13 cellular contexts compared by ENCODE assay signal in the genomic region with DNA sequence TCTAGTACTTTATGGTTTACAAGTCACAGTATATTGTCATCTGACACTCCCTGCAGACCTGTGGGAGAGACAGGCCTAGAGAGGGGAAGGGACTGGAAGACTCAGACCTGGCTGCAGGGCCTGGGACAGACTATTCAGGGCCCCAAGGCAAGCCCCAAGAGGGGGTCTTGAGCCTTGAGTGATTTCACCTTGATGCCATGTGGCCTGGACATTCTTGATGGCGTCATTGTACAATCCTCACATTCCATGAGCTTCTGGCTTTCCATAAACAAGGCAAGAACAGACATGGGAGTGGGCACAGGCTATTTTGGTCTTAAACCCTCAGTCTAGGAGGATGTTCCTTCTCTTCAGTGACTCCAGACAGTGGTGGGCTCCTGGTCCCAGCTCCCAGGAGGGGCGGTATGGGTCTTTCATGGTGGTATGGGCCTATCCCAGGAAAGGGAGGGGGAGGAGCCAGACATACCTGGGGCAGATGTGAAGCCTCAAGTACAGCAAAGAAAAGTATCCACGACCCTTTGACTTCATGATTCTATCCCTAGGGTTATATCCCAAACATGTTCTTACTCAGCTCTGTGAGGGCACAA. TPM values are rescaled to one million over a fixed set of nuclear protein-coding genes. Genes with fewer than 3 reads are reported as not detected.
DNase-seq lines count a peak whose midpoint lies in the region; ATAC-seq lines count a peak whose summit lies in the region.
"Had no signal": no experiment of that assay in that cellular context is flagged by ENCODE, and none has a peak within 500 bp of the region (broad histone marks: within the 10 kb centered on the region; RNA-seq: fewer than 3 reads in every experiment).

No MANE protein-coding gene starts in this region.

- peak overlapping the region; percentile 58 for H3K27ac Mint-ChIP-seq in activated naive CD8-positive, alpha-beta T cell
- no peak overlapping the region for H3K27ac Mint-ChIP-seq in activated naive CD8-positive, alpha-beta T cell treated with anti-CD3 and anti-CD28 coated beads, Interleukin-2, amount 50 U/mL, for 24 hours
- H3K27ac Mint-ChIP-seq in activated T-helper 17 cell treated with anti-CD3 and anti-CD28 coated beads, Interleukin-2, amount 50 U/mL, for 72 hours = no peak overlapping the region
- peak overlapping the region; percentile 57 for H3K27ac Mint-ChIP-seq in stimulated activated naive B cell treated with anti-CD40 and anti-IgM and Interleukin-4, amounts not matched to agents 10 μg/mL and 1 μg/mL and 100 μg/mL, for 72 hours

- no peak for DNase-seq in activated naive CD8-positive, alpha-beta T cell treated with anti-CD3 and anti-CD28 coated beads, Interleukin-2, amount 50 U/mL, for 24 hours
- DNase-seq in left colon = no peak
- no peak for DNase-seq in stimulated activated naive B cell treated with anti-CD40 and anti-IgM and Interleukin-4, amounts not matched to agents 10 μg/mL and 1 μg/mL and 100 μg/mL, for 72 hours
- no peak for DNase-seq in KBM-7
- DNase-seq in GF-D8 (lab: John Stamatoyannopoulos, UW) = no peak
- DNase-seq: activated CD4-positive, alpha-beta T cell treated with anti-CD3 and anti-CD28 coated beads for 36 hours; brain microvascular endothelial cell; NCI-H2029 had no signal

- H3K4me3 Mint-ChIP-seq in activated naive CD8-positive, alpha-beta T cell = no peak overlapping the region
- no peak overlapping the region for H3K4me3 Mint-ChIP-seq in activated naive CD8-positive, alpha-beta T cell treated with anti-CD3 and anti-CD28 coated beads, Interleukin-2, amount 50 U/mL, for 24 hours
- H3K4me3 Mint-ChIP-seq in activated T-helper 17 cell treated with anti-CD3 and anti-CD28 coated beads, Interleukin-2, amount 50 U/mL, for 72 hours = peak overlapping the region; percentile 94
- no peak overlapping the region for H3K4me3 Mint-ChIP-seq in stimulated activated naive B cell treated with anti-CD40 and anti-IgM and Interleukin-4, amounts not matched to agents 10 μg/mL and 1 μg/mL and 100 μg/mL, for 72 hours

- in situ Hi-C loops in KBM-7 (cut with MboI; ENCODE audit: low pct_unique_long_range_greater_than_20kb, low sequenced_read_pairs) = no loop called here

- H3K36me3 Mint-ChIP-seq in activated naive CD8-positive, alpha-beta T cell = peaks cover 3% of the 10 kb centered on the region
- peaks cover 15% of the 10 kb centered on the region for H3K36me3 Mint-ChIP-seq in activated naive CD8-positive, alpha-beta T cell treated with anti-CD3 and anti-CD28 coated beads, Interleukin-2, amount 50 U/mL, for 24 hours (ENCODE audit: low read depth)
- peaks cover 70% of the 10 kb centered on the region for H3K36me3 Mint-ChIP-seq in activated T-helper 17 cell treated with anti-CD3 and anti-CD28 coated beads, Interleukin-2, amount 50 U/mL, for 72 hours (ENCODE audit: low read depth)
- H3K36me3 Mint-ChIP-seq in stimulated activated naive B cell treated with anti-CD40 and anti-IgM and Interleukin-4, amounts not matched to agents 10 μg/mL and 1 μg/mL and 100 μg/mL, for 72 hours = peaks cover 19 to 29% of the 10 kb centered on the region in 2 donors

- peaks cover 48% of the 10 kb centered on the region for H3K4me1 Mint-ChIP-seq in activated naive CD8-positive, alpha-beta T cell (ENCODE audit: low read depth)
- H3K4me1 Mint-ChIP-seq in activated naive CD8-positive, alpha-beta T cell treated with anti-CD3 and anti-CD28 coated beads, Interleukin-2, amount 50 U/mL, for 24 hours = peaks cover 44% of the 10 kb centered on the region
- peaks cover 37% of the 10 kb centered on the region for H3K4me1 Mint-ChIP-seq in activated T-helper 17 cell treated with anti-CD3 and anti-CD28 coated beads, Interleukin-2, amount 50 U/mL, for 72 hours
- peaks cover 29 to 44% of the 10 kb centered on the region in 2 donors for H3K4me1 Mint-ChIP-seq in stimulated activated naive B cell treated with anti-CD40 and anti-IgM and Interleukin-4, amounts not matched to agents 10 μg/mL and 1 μg/mL and 100 μg/mL, for 72 hours

- ATAC-seq in activated naive CD8-positive, alpha-beta T cell treated with anti-CD3 and anti-CD28 coated beads, Interleukin-2, amount 50 U/mL, for 24 hours = no peak
- ATAC-seq in activated T-helper 17 cell treated with anti-CD3 and anti-CD28 coated beads, Interleukin-2, amount 50 U/mL, for 72 hours (replicated peaks) = no peak
- ATAC-seq in left colon (peak; percentile 17), GM19324 (IDR thresholded peaks at IDR 0.05; ENCODE audit: low FRiP score, unreplicated experiment) (no peak)
- no peak for ATAC-seq in stimulated activated naive B cell treated with anti-CD40 and anti-IgM and Interleukin-4, amounts not matched to agents 10 μg/mL and 1 μg/mL and 100 μg/mL, for 72 hours (replicated peaks)
- ATAC-seq: activated CD4-positive, alpha-beta T cell treated with anti-CD3 and anti-CD28 coated beads for 36 hours; foreskin keratinocyte had no signal

- no peaks in the 10 kb centered on the region for H3K9me3 Mint-ChIP-seq in activated naive CD8-positive, alpha-beta T cell (ENCODE audit: low read depth)
- no peaks in the 10 kb centered on the region for H3K9me3 Mint-ChIP-seq in activated naive CD8-positive, alpha-beta T cell treated with anti-CD3 and anti-CD28 coated beads, Interleukin-2, amount 50 U/mL, for 24 hours
- H3K9me3 Mint-ChIP-seq in activated T-helper 17 cell treated with anti-CD3 and anti-CD28 coated beads, Interleukin-2, amount 50 U/mL, for 72 hours = no peaks in the 10 kb centered on the region
- no peaks in the 10 kb centered on the region for H3K9me3 Mint-ChIP-seq in stimulated activated naive B cell treated with anti-CD40 and anti-IgM and Interleukin-4, amounts not matched to agents 10 μg/mL and 1 μg/mL and 100 μg/mL, for 72 hours
- H3K9me3 Mint-ChIP-seq: activated T-helper 1 cell treated with anti-CD3 and anti-CD28 coated beads, Interleukin-12 subunit alpha, Interleukin-12 subunit beta, Interleukin-2, Interleukin-4 antibody, amounts not matched to agents 30 ng/mL and 10 ng/mL and 1 ng/mL, durations not matched to agents 14 hours and 24 hours and 36 hours had no signal

- H3K27me3 Mint-ChIP-seq in activated naive CD8-positive, alpha-beta T cell = no peaks in the 10 kb centered on the region
- H3K27me3 Mint-ChIP-seq in activated naive CD8-positive, alpha-beta T cell treated with anti-CD3 and anti-CD28 coated beads, Interleukin-2, amount 50 U/mL, for 24 hours = no peaks in the 10 kb centered on the region
- no peaks in the 10 kb centered on the region for H3K27me3 Mint-ChIP-seq in activated T-helper 17 cell treated with anti-CD3 and anti-CD28 coated beads, Interleukin-2, amount 50 U/mL, for 72 hours
- H3K27me3 Mint-ChIP-seq in stimulated activated naive B cell treated with anti-CD40 and anti-IgM and Interleukin-4, amounts not matched to agents 10 μg/mL and 1 μg/mL and 100 μg/mL, for 72 hours = no peaks in the 10 kb centered on the region
- H3K27me3 Mint-ChIP-seq: activated CD4-positive, alpha-beta T cell treated with anti-CD3 and anti-CD28 coated beads for 36 hours had no signal

- intact Hi-C loops in left colon (cut with DNase I, micrococcal nuclease) = no loop called here

RNA-seq across cellular contexts. Expression of gene TBC1D10A, which starts 1.8 kb away (rescaled TPM):
- total RNA-seq in activated T-helper 17 cell treated with anti-CD3 and anti-CD28 coated beads, Interleukin-2, amount 50 U/mL, for 72 hours = 10 to 100 TPM; 26.9 to 41.2 TPM
- 10 to 100 TPM; 32.0 to 41.2 TPM for total RNA-seq in left colon

RNA-seq across cellular contexts. Expression of gene SF3A1, which starts 28.1 kb away (rescaled TPM):
- 100 to 1,000 TPM; 275 to 294 TPM for total RNA-seq in activated T-helper 17 cell treated with anti-CD3 and anti-CD28 coated beads, Interleukin-2, amount 50 U/mL, for 72 hours
- total RNA-seq in left colon = 100 to 1,000 TPM; 134 to 146 TPM

RNA-seq across cellular contexts. Expression of gene CCDC157, which starts 28.2 kb away (rescaled TPM):
- total RNA-seq in activated T-helper 17 cell treated with anti-CD3 and anti-CD28 coated beads, Interleukin-2, amount 50 U/mL, for 72 hours = 1 to 10 TPM in 1 of 2 donors, under 1 TPM in 1; 0.50 to 2.5 TPM
- 1 to 10 TPM; 1.6 to 2.3 TPM for total RNA-seq in left colon

RNA-seq across cellular contexts. Expression of gene CASTOR1, which starts 39.3 kb away (rescaled TPM):
- 1 to 10 TPM; 4.6 to 4.8 TPM for total RNA-seq in activated T-helper 17 cell treated with anti-CD3 and anti-CD28 coated beads, Interleukin-2, amount 50 U/mL, for 72 hours
- 1 to 10 TPM; 3.7 to 4.2 TPM for total RNA-seq in left colon

RNA-seq across cellular contexts. Expression of gene RNF215, which starts 58.7 kb away (rescaled TPM):
- total RNA-seq in activated T-helper 17 cell treated with anti-CD3 and anti-CD28 coated beads, Interleukin-2, amount 50 U/mL, for 72 hours = 10 to 100 TPM; 10.7 to 18.4 TPM
- total RNA-seq in left colon = 1 to 10 TPM; 8.7 to 9.5 TPM

Comparison
In these comparisons a context has a peak if more than half of its experiments do, and no peak if none do; other contexts are left out.
1. H3K27ac Mint-ChIP-seq: peak in activated naive CD8-positive, alpha-beta T cell (single experiment) and stimulated activated naive B cell treated with anti-CD40 and anti-IgM and Interleukin-4, amounts not matched to agents 10 μg/mL and 1 μg/mL and 100 μg/mL, for 72 hours (single experiment); none in activated naive CD8-positive, alpha-beta T cell treated with anti-CD3 and anti-CD28 coated beads, Interleukin-2, amount 50 U/mL, for 24 hours (single experiment) and activated T-helper 17 cell treated with anti-CD3 and anti-CD28 coated beads, Interleukin-2, amount 50 U/mL, for 72 hours (single experiment).